ENCODE assay signal across 8 cellular contexts in the genomic region with DNA sequence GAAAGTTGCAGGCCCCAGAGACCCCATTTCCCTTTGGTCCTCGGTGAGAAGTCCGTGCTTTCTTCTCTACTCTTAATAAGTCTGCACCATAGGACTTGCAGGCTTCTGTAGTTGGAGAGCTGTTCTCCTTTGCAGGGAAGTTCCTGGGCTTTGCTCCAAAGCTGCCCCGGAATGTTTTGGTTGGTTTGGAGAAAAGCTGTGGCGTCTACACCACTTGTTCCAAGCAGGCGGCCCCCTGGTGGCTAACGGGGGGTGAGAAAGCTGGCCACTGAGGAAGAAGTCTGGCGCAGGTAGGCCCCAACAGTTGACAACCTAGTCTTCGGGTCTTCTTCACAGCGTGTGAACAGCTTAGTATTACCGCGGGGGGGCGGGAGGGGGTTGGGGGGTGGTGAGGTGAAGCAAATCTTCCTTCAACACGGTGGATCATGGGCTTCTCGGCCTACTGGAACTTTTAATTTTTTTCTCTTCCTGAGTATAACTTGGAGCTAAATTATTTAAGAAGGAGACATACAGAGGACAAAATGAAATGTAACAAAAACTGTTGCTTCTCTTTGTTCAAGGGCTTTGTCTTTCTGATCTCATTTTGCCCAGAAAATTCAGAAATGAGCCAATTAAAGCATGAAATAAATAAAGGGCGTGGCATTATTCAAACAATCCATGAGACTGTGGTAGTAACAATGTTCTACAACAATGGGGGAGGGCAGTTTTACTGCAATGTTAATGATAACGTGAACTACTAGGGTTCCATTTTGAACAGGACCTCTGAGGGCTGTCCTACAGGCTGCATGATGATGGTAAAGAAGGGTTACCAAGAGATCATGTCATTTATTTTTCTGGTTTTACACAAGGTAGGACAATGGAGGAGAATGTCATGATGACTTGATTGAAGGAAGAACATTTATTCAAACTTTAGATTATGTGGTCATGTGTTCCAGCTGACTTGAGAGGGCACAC. TPM values are rescaled to one million over a fixed set of nuclear protein-coding genes. Genes with fewer than 3 reads are reported as not detected.
DNase-seq lines count a peak whose midpoint lies in the region; ATAC-seq, FAIRE-seq and TF ChIP-seq lines count a peak whose summit lies in the region.

No MANE protein-coding gene starts in this region.

- ATAC-seq in stimulated activated effector memory CD8-positive, alpha-beta T cell treated with anti-CD3 and anti-CD28 coated beads, Interleukin-12 subunit alpha, Interleukin-12 subunit beta, amount 100 ng/mL, for 72 hours = no peak

- TF ChIP-seq POLR2A in GM12891 (IDR thresholded peaks at IDR 0.05; ENCODE audit: low read depth, low read length) = no peak

- TF ChIP-seq CTCF in type B pancreatic cell (conservative IDR thresholded peaks at IDR 0.05) = peak; percentile 73

- H3K27ac Mint-ChIP-seq in type B pancreatic cell = peak overlapping the region; percentile 95
- H3K27ac Mint-ChIP-seq in stimulated activated effector memory CD8-positive, alpha-beta T cell treated with anti-CD3 and anti-CD28 coated beads, Interleukin-12 subunit alpha, Interleukin-12 subunit beta, amount 100 ng/mL, for 72 hours = no peak overlapping the region

- peak overlapping the region; percentile 97 for H3K4me3 Mint-ChIP-seq in type B pancreatic cell
- no peak overlapping the region for H3K4me3 Mint-ChIP-seq in stimulated activated effector memory CD8-positive, alpha-beta T cell treated with anti-CD3 and anti-CD28 coated beads, Interleukin-12 subunit alpha, Interleukin-12 subunit beta, amount 100 ng/mL, for 72 hours

- DNase-seq in AG08395 (ENCODE audit: low spot score) (peak; percentile 84), HUDEP-2 (lab: John Stamatoyannopoulos, UW; ENCODE audit: unreplicated experiment in 76 of 76) (peak in 48 of 76 experiments; percentile 7 to 69 (median 32)), brain pericyte (ENCODE audit: low read depth, low spot score) (peak; percentile 53), left kidney (ENCODE audit: low read depth, low spot score) (peak; percentile 81), type B pancreatic cell (ENCODE audit: extremely low spot score, unreplicated experiment) (no peak), GM12891 (ENCODE audit: insufficient read length, low spot score) (no peak), DMS114 treated with DMSO at 0.1 percent for 48 hours (lab: John Stamatoyannopoulos, UW; ENCODE audit: unreplicated experiment) (no peak)
- DNase-seq in stimulated activated effector memory CD8-positive, alpha-beta T cell treated with anti-CD3 and anti-CD28 coated beads, Interleukin-12 subunit alpha, Interleukin-12 subunit beta, amount 100 ng/mL, for 72 hours (ENCODE audit: low spot score in 2 of 2) = no peak

- FAIRE-seq in GM12891 (lab: Jason Lieb, UNC) = no peak

- peaks cover 37% of the 10 kb centered on the region for H3K27me3 Mint-ChIP-seq in type B pancreatic cell

- H3K4me1 Mint-ChIP-seq in type B pancreatic cell (ENCODE audit: unreplicated experiment) = peaks cover 8% of the 10 kb centered on the region
- H3K4me1 Mint-ChIP-seq in stimulated activated effector memory CD8-positive, alpha-beta T cell treated with anti-CD3 and anti-CD28 coated beads, Interleukin-12 subunit alpha, Interleukin-12 subunit beta, amount 100 ng/mL, for 72 hours = no peaks in the 10 kb centered on the region

- H3K36me3 Mint-ChIP-seq in type B pancreatic cell = no peaks in the 10 kb centered on the region
- no peaks in the 10 kb centered on the region for H3K36me3 Mint-ChIP-seq in stimulated activated effector memory CD8-positive, alpha-beta T cell treated with anti-CD3 and anti-CD28 coated beads, Interleukin-12 subunit alpha, Interleukin-12 subunit beta, amount 100 ng/mL, for 72 hours

- H3K9me3 Mint-ChIP-seq in type B pancreatic cell = no peaks in the 10 kb centered on the region
- H3K9me3 Mint-ChIP-seq in stimulated activated effector memory CD8-positive, alpha-beta T cell treated with anti-CD3 and anti-CD28 coated beads, Interleukin-12 subunit alpha, Interleukin-12 subunit beta, amount 100 ng/mL, for 72 hours = no peaks in the 10 kb centered on the region

TF ChIP-seq in GM12891, 5 proteins besides CTCF, POLR2A, EP300 and RAD21:
- TF ChIP-seq POU2F2 (IDR thresholded peaks at IDR 0.05; ENCODE audit: low read depth, low read length) (no peak), POLR2AphosphoS5 (IDR thresholded peaks at IDR 0.05; ENCODE audit: low read depth, low read length) (no peak), SPI1 (IDR thresholded peaks at IDR 0.05; ENCODE audit: low read depth, low read length) (no peak), PAX5 (IDR thresholded peaks at IDR 0.05; ENCODE audit: insufficient read depth, low read length, severe bottlenecking) (no peak), TAF1 (IDR thresholded peaks at IDR 0.05; ENCODE audit: low read depth, low read length) (no peak)

RNA-seq across cellular contexts. Expression of a gene that starts 2.2 kb away (rescaled TPM):
- 15.6 and 27.3 TPM in 2 replicates for total RNA-seq in type B pancreatic cell (ENCODE audit: low replicate concordance)
- polyA plus RNA-seq in GM12891 (2012; ENCODE audit: low read depth, missing spikeins) = not detected

Comparison
In these comparisons a context has a peak if more than half of its experiments do, and no peak if none do; other contexts are left out.
1. DNase-seq: peak in AG08395 (single experiment), HUDEP-2 (48 of 76), brain pericyte (single experiment) and left kidney (single experiment); none in type B pancreatic cell (single experiment), GM12891 (single experiment), DMS114 treated with DMSO at 0.1 percent for 48 hours (single experiment) and stimulated activated effector memory CD8-positive, alpha-beta T cell treated with anti-CD3 and anti-CD28 coated beads, Interleukin-12 subunit alpha, Interleukin-12 subunit beta, amount 100 ng/mL, for 72 hours (0 of 2).